Comparison of ENCODE assay signal across 1 cellular context in genomic region chr19:6501740-6502648, GRCh38.
A peak's percentile ranks its signal among the peaks of the same experiment; 100 is the strongest.
TF ChIP-seq lines count a peak whose summit lies in the region.

TUBB4A (minus strand) TSS chr19:6502309; CDS start chr19:6502212, 97 bp downstream.

TF ChIP-seq in K562, 482 proteins besides CTCF, POLR2A, EP300 and RAD21 (continued from another document and continues in another):
- TF ChIP-seq ELK3 (CRISPR knock-in tag; IDR thresholded peaks at IDR 0.05) (no peak), ZNF165 (CRISPR knock-in tag; IDR thresholded peaks at IDR 0.05; ENCODE audit: borderline replicate concordance) (no peak), ZNF740 (CRISPR knock-in tag; IDR thresholded peaks at IDR 0.05) (peak; percentile 49), ZNF740 (tag; IDR thresholded peaks at IDR 0.05) (no peak), HNRNPLL (IDR thresholded peaks at IDR 0.05; ENCODE audit: low read depth, low read length, poor library complexity, severe bottlenecking) (no peak), ZFX (CRISPR knock-in tag; IDR thresholded peaks at IDR 0.05) (peak; percentile 33; the same call in 1 of the 2 replicates), DIDO1 (tag; IDR thresholded peaks at IDR 0.05; ENCODE audit: low read depth) (no peak), RBM17 (IDR thresholded peaks at IDR 0.05; ENCODE audit: borderline replicate concordance, low read depth, low read length) (no peak), TBL1XR1 (IDR thresholded peaks at IDR 0.05; ENCODE audit: low read length in 2 of 2) (no peak), ARID3B (CRISPR knock-in tag; IDR thresholded peaks at IDR 0.05; ENCODE audit: borderline replicate concordance) (no peak), PHTF2 (CRISPR knock-in tag; IDR thresholded peaks at IDR 0.05) (no peak), MCM2 (IDR thresholded peaks at IDR 0.05; ENCODE audit: low read depth) (no peak), MYC (IDR thresholded peaks at IDR 0.05; ENCODE audit: low read depth, low read length) (no peak; the same call in 1 of the 2 replicates), MYC (CRISPR knock-in tag; IDR thresholded peaks at IDR 0.05; ENCODE audit: borderline replicate concordance, low read depth) (no peak), NR0B1 (IDR thresholded peaks at IDR 0.05; ENCODE audit: partially characterized antibody) (no peak), PBX2 (CRISPR knock-in tag; IDR thresholded peaks at IDR 0.05; ENCODE audit: low read depth) (no peak), PBX2 (tag; conservative IDR thresholded peaks at IDR 0.05; ENCODE audit: low read depth) (no peak), SNAPC5 (CRISPR knock-in tag; IDR thresholded peaks at IDR 0.05) (no peak), TRIM28 (IDR thresholded peaks at IDR 0.05) (no peak), OTX1 (CRISPR knock-in tag; IDR thresholded peaks at IDR 0.05) (no peak), FOSL1 (tag; conservative IDR thresholded peaks at IDR 0.05) (no peak), ZNF316 (IDR thresholded peaks at IDR 0.05) (no peak), MAX (CRISPR knock-in tag; IDR thresholded peaks at IDR 0.05) (peak; percentile 66), SIX5 (IDR thresholded peaks at IDR 0.05; ENCODE audit: borderline replicate concordance in 1 of 2, insufficient read depth in 1 of 2, low read depth in 1 of 2, low read length in 2 of 2) (no peak), ZBTB17 (CRISPR knock-in tag; IDR thresholded peaks at IDR 0.05) (no peak), RB1 (IDR thresholded peaks at IDR 0.05; ENCODE audit: low read depth) (peak; percentile 46; the same call in 1 of the 2 replicates), MAZ (CRISPR knock-in tag; conservative IDR thresholded peaks at IDR 0.05 in 1 of 2, IDR thresholded peaks at IDR 0.05 in 1 of 2) (0 out of 4 replicates have a peak, but pooled peaks of 1 of the 2 experiments have one; percentile 24), KDM1A (IDR thresholded peaks at IDR 0.05) (no peak), SAP30 (IDR thresholded peaks at IDR 0.05; ENCODE audit: borderline replicate concordance, insufficient read depth, low read depth, low read length, poor library complexity, severe bottlenecking) (peak; percentile 20), GTF2B (IDR thresholded peaks at IDR 0.05; ENCODE audit: extremely low read depth, insufficient read length) (no peak), ZNF41 (CRISPR knock-in tag; conservative IDR thresholded peaks at IDR 0.05) (no peak), ATF1 (CRISPR knock-in tag; IDR thresholded peaks at IDR 0.05) (no peak), ATF1 (tag; IDR thresholded peaks at IDR 0.05) (peak; percentile 47), FOXJ3 (CRISPR knock-in tag; IDR thresholded peaks at IDR 0.05) (no peak), REST (CRISPR knock-in tag; IDR thresholded peaks at IDR 0.05; ENCODE audit: low read depth) (no peak), ID3 (CRISPR knock-in tag; IDR thresholded peaks at IDR 0.05) (no peak), ID3 (tag; IDR thresholded peaks at IDR 0.05) (no peak), IRF9 (tag; IDR thresholded peaks at IDR 0.05) (no peak), NR4A1 (CRISPR knock-in tag; IDR thresholded peaks at IDR 0.05) (no peak), NR4A1 (tag; IDR thresholded peaks at IDR 0.05) (no peak), ELF2 (CRISPR knock-in tag; IDR thresholded peaks at IDR 0.05) (no peak), SMARCB1 (IDR thresholded peaks at IDR 0.05; ENCODE audit: insufficient read length, low read depth) (no peak), SNRNP70 (optimal IDR thresholded peaks at IDR 0.05; ENCODE audit: low read depth, low read length) (no peak), THAP7 (CRISPR knock-in tag; IDR thresholded peaks at IDR 0.05) (no peak), USF2 (CRISPR knock-in tag; IDR thresholded peaks at IDR 0.05) (no peak), ZNF780A (CRISPR knock-in tag; IDR thresholded peaks at IDR 0.05) (no peak), YBX1 (IDR thresholded peaks at IDR 0.05) (no peak), MNT (conservative IDR thresholded peaks at IDR 0.05) (peak in 1 of 2 experiments; percentile 55; a peak in 2 of 4 replicates), BCL6 (CRISPR knock-in tag; IDR thresholded peaks at IDR 0.05) (no peak), ZNF224 (CRISPR knock-in tag; IDR thresholded peaks at IDR 0.05) (no peak)
